In genomic region chr11:86062719-86063118, GRCh38 we compare ENCODE assay signal across 9 cellular contexts. TPM values are rescaled to one million over a fixed set of nuclear protein-coding genes. Genes with fewer than 3 reads are reported as not detected.
DNase-seq lines count a peak whose midpoint lies in the region; ATAC-seq, FAIRE-seq and TF ChIP-seq lines count a peak whose summit lies in the region.
"Had no signal": no experiment of that assay in that cellular context is flagged by ENCODE, and none has a peak within 500 bp of the region (broad histone marks: within the 10 kb centered on the region; RNA-seq: fewer than 3 reads in every experiment).

No MANE protein-coding gene starts in this region.

- H2AFZ ChIP-seq in K562 (ENCODE audit: low read depth, low read length) = no peak overlapping the region

- H3K9ac ChIP-seq in K562 (ENCODE audit: insufficient read depth in 1 of 2, low read depth in 2 of 2, low read length in 2 of 2) = peak overlapping the region in 1 of 2 experiments; percentile 91; a peak in 2 of 4 replicates

- intact Hi-C loops in MCF 10A (cut with micrococcal nuclease) (no loop called here), breast epithelium (cut with DNase I; ENCODE audit: low total_unique reads) (no loop called here), K562 (cut with micrococcal nuclease) (loop anchor here (2.0 kb wide), 1 partner anchor 20 kb away; no protein-coding TSS in a partner anchor), uterus (cut with DNase I; ENCODE audit: low total_unique reads) (loop anchor here (10.0 kb wide), 1 partner anchor 182 kb away; the partner anchor contains the start of gene EED)

- H3K4me1 ChIP-seq in breast epithelium (no peaks in the 10 kb centered on the region), K562 (replicated peaks in 1 of 2; ENCODE audit: control insufficient read depth in 2 of 2, insufficient read depth in 2 of 2, low read length in 2 of 2) (peaks cover 18 to 37% of the 10 kb centered on the region in 2 experiments), uterus (peaks cover 0 to 4% of the 10 kb centered on the region in 2 donors)

- no peak for TF ChIP-seq EP300 in K562 (IDR thresholded peaks at IDR 0.05; ENCODE audit: low read length)

- no peak for TF ChIP-seq RAD21 in K562 (CRISPR knock-in tag; conservative IDR thresholded peaks at IDR 0.05 in 1 of 2, IDR thresholded peaks at IDR 0.05 in 1 of 2)

- CTCF ChIA-PET in MCF 10A (lab: Yijun Ruan, JAX) = interaction anchor here (0.6 kb wide), 1 partner anchor 12 kb away, joined by 3 read pairs; no protein-coding TSS in a partner anchor
- CTCF ChIA-PET in K562 (lab: Yijun Ruan, JAX; ENCODE audit: low intra/inter-chr PET ratio) = no interaction called here

- BruUV-seq in MCF 10A (replicated peaks; lab: Mats Ljungman, UMichigan) (no TSS peak), K562 (replicated peaks; lab: Mats Ljungman, UMichigan) (no TSS peak)

- DNase-seq in MCF 10A (ENCODE audit: unreplicated experiment) (no peak), breast epithelium (ENCODE audit: low spot score in 2 of 2) (no peak), K562 (ENCODE audit: extremely low read depth in 1 of 4, low spot score in 3 of 4) (no peak), medulla oblongata (ENCODE audit: extremely low spot score) (peak; percentile 8), uterus (no peak), NCI-H2107 treated with DMSO at 0.1 percent for 48 hours (lab: John Stamatoyannopoulos, UW; ENCODE audit: unreplicated experiment) (no peak), COR-L47 (lab: John Stamatoyannopoulos, UW) (no peak)
- DNase-seq: activated CD4-positive, alpha-beta T cell treated with anti-CD3 and anti-CD28 coated beads for 1 hour had no signal

- H3K79me2 ChIP-seq in K562 (ENCODE audit: control insufficient read depth, insufficient read depth, low read length) = peaks cover 100% of the 10 kb centered on the region

- no peaks in the 10 kb centered on the region for H3K27me3 Mint-ChIP-seq in MCF 10A (ENCODE audit: insufficient read depth, unreplicated experiment)

- no peaks in the 10 kb centered on the region for H3K9me3 Mint-ChIP-seq in MCF 10A (ENCODE audit: unreplicated experiment)

- H3K27me3 ChIP-seq in breast epithelium (no peaks in the 10 kb centered on the region), K562 (ENCODE audit: control insufficient read depth in 2 of 2, insufficient read depth in 2 of 2, low read length in 2 of 2) (no peaks in the 10 kb centered on the region), uterus (no peaks in the 10 kb centered on the region)

- no peak for FAIRE-seq in K562 (lab: Jason Lieb, UNC)

- H3K4me2 ChIP-seq in K562 (ENCODE audit: insufficient read depth, low read length) = peak overlapping the region; percentile 76

- H3K4me1 Mint-ChIP-seq in MCF 10A (ENCODE audit: insufficient read depth, unreplicated experiment) = peaks cover 39% of the 10 kb centered on the region

- TF ChIP-seq POLR2A in breast epithelium (IDR thresholded peaks at IDR 0.05) (no peak), K562 (conservative IDR thresholded peaks at IDR 0.05) (no peak), uterus (IDR thresholded peaks at IDR 0.05) (no peak)

- WGBS in K562 (ENCODE audit: insufficient coverage, low coverage, missing lambda C conversion rate) = 7% methylated on average over 3 of the region's 3 CpGs

- H3K36me3 ChIP-seq in breast epithelium (no peaks in the 10 kb centered on the region), K562 (ENCODE audit: control insufficient read depth, insufficient read depth, low read length) (peaks cover 33% of the 10 kb centered on the region), uterus (no peaks in the 10 kb centered on the region)

- H3K4me3 ChIP-seq in breast epithelium (peak overlapping the region in 1 of 3 donors; percentile 3), K562 (peak overlapping the region; percentile 64), uterus (no peak overlapping the region)

- no peaks in the 10 kb centered on the region for H3K36me3 Mint-ChIP-seq in MCF 10A (ENCODE audit: insufficient read depth, unreplicated experiment)

- peaks cover 21% of the 10 kb centered on the region for H4K20me1 ChIP-seq in K562 (replicated peaks; ENCODE audit: control insufficient read depth, insufficient read depth, low read length)

- POLR2A ChIA-PET in MCF 10A (lab: Yijun Ruan, JAX) = interaction anchor here (0.8 to 1.2 kb wide), 5 partner anchors 9 to 134 kb away, joined by 3 to 4 read pairs (median 4); no protein-coding TSS in a partner anchor
- POLR2A ChIA-PET in K562 (lab: Yijun Ruan, JAX) = interaction anchor here (0.8 to 1.7 kb wide), 6 partner anchors 9 to 149 kb away, joined by 3 to 6 read pairs (median 4); no protein-coding TSS in a partner anchor

- no peak overlapping the region for H3K4me3 Mint-ChIP-seq in MCF 10A (ENCODE audit: unreplicated experiment)

- TF ChIP-seq CTCF in MCF 10A (IDR thresholded peaks at IDR 0.05; ENCODE audit: unreplicated experiment) = no peak
- TF ChIP-seq CTCF in breast epithelium (IDR thresholded peaks at IDR 0.05) = no peak
- no peak for TF ChIP-seq CTCF in K562 (IDR thresholded peaks at IDR 0.05 in 2 of 3, conservative IDR thresholded peaks at IDR 0.05 in 1 of 3; ENCODE audit: insufficient read depth in 2 of 3, low read depth in 1 of 3, low read length in 3 of 3)
- TF ChIP-seq CTCF in uterus (IDR thresholded peaks at IDR 0.05) = no peak

- in situ Hi-C loops in K562 (cut with MboI) = no loop called here

- ATAC-seq in K562 = peak; percentile 1; the same call in 2 of the 3 replicates
- ATAC-seq in HG02610 (IDR thresholded peaks at IDR 0.05; ENCODE audit: unreplicated experiment) = no peak

- H3K9me3 ChIP-seq in breast epithelium = no peaks in the 10 kb centered on the region
- H3K9me3 ChIP-seq in K562 (replicated peaks; ENCODE audit: control insufficient read depth, insufficient read depth, low read depth, low read length) = no peaks in the 10 kb centered on the region
- no peaks in the 10 kb centered on the region for H3K9me3 ChIP-seq in uterus

- H3K27ac Mint-ChIP-seq in MCF 10A (ENCODE audit: low read depth, unreplicated experiment) = peak overlapping the region; percentile 83

- H3K27ac ChIP-seq in breast epithelium (peak overlapping the region in 1 of 2 donors; percentile 34), K562 (ENCODE audit: extremely low read depth, low read depth, low read length) (peak overlapping the region; percentile 90; the same call in 2 of the 3 replicates), uterus (peak overlapping the region; percentile 23 to 98)

- H3K9me1 ChIP-seq in K562 (ENCODE audit: control insufficient read depth, insufficient read depth, low read length) = no peaks in the 10 kb centered on the region

TF ChIP-seq in K562, 482 proteins besides CTCF, POLR2A, EP300 and RAD21:
- TF ChIP-seq RBFOX2 (IDR thresholded peaks at IDR 0.05; ENCODE audit: low read depth, low read length) (0 out of 2 replicates have a peak, but pooled peaks have one; percentile 12), NUFIP1 (IDR thresholded peaks at IDR 0.05; ENCODE audit: partially characterized antibody) (no peak), RBM34 (IDR thresholded peaks at IDR 0.05; ENCODE audit: borderline replicate concordance, insufficient read depth, low read length) (no peak), GABPA (tag; conservative IDR thresholded peaks at IDR 0.05; ENCODE audit: low read depth) (peak; percentile 35; the same call in 1 of the 2 replicates), THRAP3 (IDR thresholded peaks at IDR 0.05; ENCODE audit: borderline replicate concordance) (0 out of 2 replicates have a peak, but pooled peaks have one; percentile 25), KHSRP (IDR thresholded peaks at IDR 0.05) (no peak), EP400 (IDR thresholded peaks at IDR 0.05) (0 out of 2 replicates have a peak, but pooled peaks have one; percentile 11), CHD1 (IDR thresholded peaks at IDR 0.05; ENCODE audit: low read length) (peak; percentile 43)
- TF ChIP-seq, protein P1, sequence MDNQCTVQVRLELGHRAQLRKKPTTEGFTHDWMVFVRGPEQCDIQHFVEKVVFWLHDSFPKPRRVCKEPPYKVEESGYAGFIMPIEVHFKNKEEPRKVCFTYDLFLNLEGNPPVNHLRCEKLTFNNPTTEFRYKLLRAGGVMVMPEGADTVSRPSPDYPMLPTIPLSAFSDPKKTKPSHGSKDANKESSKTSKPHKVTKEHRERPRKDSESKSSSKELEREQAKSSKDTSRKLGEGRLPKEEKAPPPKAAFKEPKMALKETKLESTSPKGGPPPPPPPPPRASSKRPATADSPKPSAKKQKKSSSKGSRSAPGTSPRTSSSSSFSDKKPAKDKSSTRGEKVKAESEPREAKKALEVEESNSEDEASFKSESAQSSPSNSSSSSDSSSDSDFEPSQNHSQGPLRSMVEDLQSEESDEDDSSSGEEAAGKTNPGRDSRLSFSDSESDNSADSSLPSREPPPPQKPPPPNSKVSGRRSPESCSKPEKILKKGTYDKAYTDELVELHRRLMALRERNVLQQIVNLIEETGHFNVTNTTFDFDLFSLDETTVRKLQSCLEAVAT (IDR thresholded peaks at IDR 0.05) = peak; percentile 72 to 89; a peak in 3 of 4 replicates

RNA-seq across cellular contexts. Expression of gene PICALM, which starts 6.2 kb away (rescaled TPM):
- total RNA-seq in MCF 10A (2022) (137 and 141 TPM in 2 replicates), breast epithelium (100 to 1,000 TPM; 327 to 336 (median 328) TPM), K562 (2014; rRNA removed) (230 and 307 TPM in 2 replicates), K562 (2014; rRNA removed; fragmentation: Illumina TruSeq; extraction: Trizol) (340 and 386 TPM in 2 replicates), K562 (2015; rRNA removed; fragmentation: Illumina TruSeq; extraction: Trizol) (269 and 309 TPM in 2 replicates), K562 (2021) (281 and 340 TPM in 2 replicates), uterus (100 to 1,000 TPM; 198 to 402 (median 298) TPM)
- 475 and 1,498 TPM in 2 replicates for total RNA-seq in K562 (2011; cell fraction: chromatin; rRNA removed; ENCODE audit: low replicate concordance)
- total RNA-seq in K562 (2011; cell fraction: nucleolus; rRNA removed) = 202 and 279 TPM in 2 replicates
- 517 and 758 TPM in 2 replicates for total RNA-seq in K562 (2011; cell fraction: nucleoplasm; rRNA removed)
- polyA plus RNA-seq in K562 (2011; rRNA removed) (681 and 990 TPM in 2 replicates), K562 (2014; fragmentation: Illumina TruSeq; extraction: Trizol) (445 and 542 TPM in 2 replicates), K562 (2014; fragmentation: Nextera tagmentation; extraction: Ambion mirVana) (100 to 1,000 TPM in 1 of 2 experiments, 10 to 100 TPM in 1; 41.3 to 129 TPM), K562 (2014; rRNA removed) (304 TPM in 2 replicates)
- polyA plus RNA-seq in K562 (2011; cell fraction: cytosol; rRNA removed) = 509 and 566 TPM in 2 replicates
- 499 and 568 TPM in 2 replicates for polyA plus RNA-seq in K562 (2011; cell fraction: nucleus; rRNA removed)
- 259 and 286 TPM in 2 replicates for polyA plus RNA-seq in K562 (2012)
- polyA minus RNA-seq in K562 (2011; rRNA and poly(A)+ RNA removed) = 1,181 and 1,573 TPM in 2 replicates
- 387 and 658 TPM in 2 replicates for polyA minus RNA-seq in K562 (2011; cell fraction: cytosol; rRNA and poly(A)+ RNA removed)
- 394 and 431 TPM in 2 replicates for polyA minus RNA-seq in K562 (2011; cell fraction: nucleus; rRNA and poly(A)+ RNA removed)

Comparison
In these comparisons a context has a peak if more than half of its experiments do, and no peak if none do; other contexts are left out.
1. intact Hi-C loops: an anchor here in K562 (2.0 kb wide) and uterus (10.0 kb wide); none called in MCF 10A and breast epithelium.